Comparison of ENCODE assay signal across 13 cellular contexts in the genomic region with DNA sequence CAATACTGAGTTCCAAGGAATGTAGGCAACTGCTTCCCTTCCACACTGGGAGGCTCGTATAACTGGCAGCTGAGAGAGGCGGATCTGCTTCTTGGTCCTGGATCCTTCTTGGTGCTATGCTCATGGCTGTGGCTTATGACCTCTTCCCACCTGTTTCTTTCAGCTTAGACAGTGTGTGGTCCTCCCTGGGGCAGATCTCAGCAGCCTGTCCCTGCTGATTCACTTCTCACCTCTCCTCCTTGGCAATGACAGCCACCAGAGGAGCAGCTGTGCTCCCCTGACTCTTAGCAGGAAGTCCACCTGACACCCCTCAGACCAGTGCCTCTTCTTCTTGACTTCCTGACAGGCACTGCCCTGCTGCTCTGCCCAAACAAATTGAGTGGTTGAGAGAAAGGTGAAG.
"Had no signal": no experiment of that assay in that cellular context is flagged by ENCODE, and none has a peak within 500 bp of the region (broad histone marks: within the 10 kb centered on the region; RNA-seq: fewer than 3 reads in every experiment).

No MANE protein-coding gene starts in this region.

- H3K27me3 ChIP-seq: brain microvascular endothelial cell, uterus had no signal

- H3K9ac ChIP-seq: parathyroid adenoma had no signal

- H3K27ac ChIP-seq: brain microvascular endothelial cell, parathyroid adenoma had no signal

- H3K4me3 Mint-ChIP-seq: activated T-cell treated with anti-CD3 and anti-CD28 coated beads, Interleukin-2, amount 50 U/mL, for 72 hours; dendritic cell treated with granulocyte-macrophage colony-stimulating factor and Interleukin-4, amounts not matched to agents 40 ng/mL and 50 ng/mL, for 4 days; neural crest cell had no signal

- DNase-seq: activated naive CD4-positive, alpha-beta T cell treated with Interleukin-2 at 50 U/mL for 16 hours; activated T-cell treated with anti-CD3 and anti-CD28 coated beads, Interleukin-2, amount 50 U/mL, for 72 hours; brain microvascular endothelial cell; erythroblast; mammary epithelial cell; stimulated activated CD4-positive, alpha-beta T cell treated with anti-CD3 and anti-CD28 coated beads, Interleukin-15, amount 100 ng/mL, for 24 hours; stimulated activated CD4-positive, alpha-beta T cell treated with anti-CD3 and anti-CD28 coated beads, Interleukin-4, amount 100 ng/mL, for 24 hours; uterus had no signal

- H3K4me3 ChIP-seq: uterus had no signal

- H3K4me1 ChIP-seq: parathyroid adenoma, uterus had no signal

- H3K36me3 ChIP-seq: brain microvascular endothelial cell, uterus had no signal

- H2AFZ ChIP-seq: parathyroid adenoma had no signal

- FAIRE-seq: islet of Langerhans had no signal

- H3K27ac Mint-ChIP-seq: activated T-cell treated with anti-CD3 and anti-CD28 coated beads, Interleukin-2, amount 50 U/mL, for 72 hours; dendritic cell treated with granulocyte-macrophage colony-stimulating factor and Interleukin-4, amounts not matched to agents 40 ng/mL and 50 ng/mL, for 4 days had no signal

- ATAC-seq: activated T-cell treated with anti-CD3 and anti-CD28 coated beads, Interleukin-2, amount 50 U/mL, for 72 hours; left lobe of liver had no signal

- H3K79me2 ChIP-seq: parathyroid adenoma had no signal

- H3K9me3 ChIP-seq: uterus had no signal
